ENCODE assay signal across 15 cellular contexts in genomic region chr3:128730521-128730920, GRCh38. TPM values are rescaled to one million over a fixed set of nuclear protein-coding genes. Genes with fewer than 3 reads are reported as not detected.
DNase-seq lines count a peak whose midpoint lies in the region; ATAC-seq and TF ChIP-seq lines count a peak whose summit lies in the region.
"Had no signal": no experiment of that assay in that cellular context is flagged by ENCODE, and none has a peak within 500 bp of the region (broad histone marks: within the 10 kb centered on the region; RNA-seq: fewer than 3 reads in every experiment).

No MANE protein-coding gene starts in this region.

- WGBS in heart right ventricle, 2 donors: 77 to 91% methylated on average over 2 of the region's 2 CpGs

- DNase-seq in heart right ventricle (no peak), Right ventricle myocardium inferior (ENCODE audit: missing footprints) (no peak), immature natural killer cell (no peak), NK-92 (lab: John Stamatoyannopoulos, UW; ENCODE audit: unreplicated experiment) (no peak), breast epithelium (ENCODE audit: low spot score in 2 of 2) (no peak)
- DNase-seq in activated T-helper 1 cell treated with anti-CD3 and anti-CD28 coated beads, Interleukin-12 subunit alpha, Interleukin-12 subunit beta, Interleukin-2, Interleukin-4 antibody, amounts not matched to agents 30 ng/mL and 10 ng/mL and 1 ng/mL, durations not matched to agents 14 hours and 24 hours and 36 hours (ENCODE audit: low spot score): no peak
- DNase-seq in stimulated activated naive CD8-positive, alpha-beta T cell treated with anti-CD3 and anti-CD28 coated beads, Interleukin-15, amount 100 ng/mL, for 72 hours: no peak
- DNase-seq: erythroblast; GDM1; MG63; NCI-H2107; NK-92 treated with Interleukin-12 subunit alpha and Interleukin-12 subunit beta, amount 100 ng/mL, for 24 hours; stimulated activated CD4-positive, alpha-beta T cell treated with anti-CD3 and anti-CD28 coated beads, Interleukin-4, amount 100 ng/mL, for 4 hours; stomach had no signal

- H3K27ac ChIP-seq in heart right ventricle: peak overlapping the region in 7 of 10 donors; percentile 2 to 77 (median 67)
- H3K27ac ChIP-seq in breast epithelium: peak overlapping the region in 1 of 2 donors; percentile 15

- H3K36me3 ChIP-seq in heart right ventricle: no peaks in the 10 kb centered on the region
- H3K36me3 ChIP-seq in breast epithelium: no peaks in the 10 kb centered on the region
- H3K36me3 ChIP-seq: stomach had no signal

- H3K4me1 Mint-ChIP-seq in activated T-helper 1 cell treated with anti-CD3 and anti-CD28 coated beads, Interleukin-12 subunit alpha, Interleukin-12 subunit beta, Interleukin-2, Interleukin-4 antibody, amounts not matched to agents 30 ng/mL and 10 ng/mL and 1 ng/mL, durations not matched to agents 14 hours and 24 hours and 36 hours (ENCODE audit: low read depth): peaks cover 81% of the 10 kb centered on the region
- H3K4me1 Mint-ChIP-seq in immature natural killer cell: peaks cover 91 to 92% of the 10 kb centered on the region in 2 donors
- peaks cover 91% of the 10 kb centered on the region for H3K4me1 Mint-ChIP-seq in stimulated activated naive CD8-positive, alpha-beta T cell treated with anti-CD3 and anti-CD28 coated beads, Interleukin-15, amount 100 ng/mL, for 72 hours

- H3K27me3 Mint-ChIP-seq in activated T-helper 1 cell treated with anti-CD3 and anti-CD28 coated beads, Interleukin-12 subunit alpha, Interleukin-12 subunit beta, Interleukin-2, Interleukin-4 antibody, amounts not matched to agents 30 ng/mL and 10 ng/mL and 1 ng/mL, durations not matched to agents 14 hours and 24 hours and 36 hours (ENCODE audit: insufficient read depth): no peaks in the 10 kb centered on the region
- peaks cover 2 to 10% (median 8%) of the 10 kb centered on the region in 3 donors for H3K27me3 Mint-ChIP-seq in immature natural killer cell (ENCODE audit: low read depth in 3 of 3)
- no peaks in the 10 kb centered on the region for H3K27me3 Mint-ChIP-seq in stimulated activated naive CD8-positive, alpha-beta T cell treated with anti-CD3 and anti-CD28 coated beads, Interleukin-15, amount 100 ng/mL, for 72 hours

- no peaks in the 10 kb centered on the region for H3K27me3 ChIP-seq in heart right ventricle
- H3K27me3 ChIP-seq in breast epithelium: no peaks in the 10 kb centered on the region
- H3K27me3 ChIP-seq: MG63, stomach had no signal

- H3K4me3 ChIP-seq in heart right ventricle (no peak overlapping the region), breast epithelium (peak overlapping the region in 1 of 3 donors; percentile 17)
- H3K4me3 ChIP-seq: MG63, stomach had no signal

- TF ChIP-seq CTCF in heart right ventricle (IDR thresholded peaks at IDR 0.05) (no peak), breast epithelium (IDR thresholded peaks at IDR 0.05) (no peak)

- H3K4me3 Mint-ChIP-seq in activated T-helper 1 cell treated with anti-CD3 and anti-CD28 coated beads, Interleukin-12 subunit alpha, Interleukin-12 subunit beta, Interleukin-2, Interleukin-4 antibody, amounts not matched to agents 30 ng/mL and 10 ng/mL and 1 ng/mL, durations not matched to agents 14 hours and 24 hours and 36 hours: no peak overlapping the region
- peak overlapping the region in 4 of 5 donors; percentile 12 to 57 (median 28) for H3K4me3 Mint-ChIP-seq in immature natural killer cell
- peak overlapping the region; percentile 67 to 76 for H3K4me3 Mint-ChIP-seq in stimulated activated naive CD8-positive, alpha-beta T cell treated with anti-CD3 and anti-CD28 coated beads, Interleukin-15, amount 100 ng/mL, for 72 hours

- no peak for ATAC-seq in heart right ventricle
- no peak for ATAC-seq in Right ventricle myocardium inferior
- no peak for ATAC-seq in stimulated activated naive CD8-positive, alpha-beta T cell treated with anti-CD3 and anti-CD28 coated beads, Interleukin-15, amount 100 ng/mL, for 72 hours
- ATAC-seq in HG03025 (IDR thresholded peaks at IDR 0.05; ENCODE audit: low FRiP score, unreplicated experiment): no peak

- intact Hi-C loops in heart right ventricle (cut with DNase I) (loop anchor here in 2 of 10 donors (5.0 kb wide), 2 partner anchors 47 to 62 kb away; no protein-coding TSS in a partner anchor), Right ventricle myocardium inferior (cut with DNase I) (loop anchor here (5.0 kb wide), 1 partner anchor 37 kb away; no protein-coding TSS in a partner anchor), breast epithelium (cut with DNase I; ENCODE audit: low total_unique reads) (no loop called here)
- intact Hi-C loops in activated T-helper 1 cell treated with anti-CD3 and anti-CD28 coated beads, Interleukin-12 subunit alpha, Interleukin-12 subunit beta, Interleukin-2, Interleukin-4 antibody, amounts not matched to agents 30 ng/mL and 10 ng/mL and 1 ng/mL, durations not matched to agents 14 hours and 24 hours and 36 hours (cut with micrococcal nuclease): loop anchor here (1.0 kb wide), 3 partner anchors 58 to 74 kb away; no protein-coding TSS in a partner anchor

- TF ChIP-seq POLR2A in breast epithelium (IDR thresholded peaks at IDR 0.05): no peak

- H3K9me3 Mint-ChIP-seq in activated T-helper 1 cell treated with anti-CD3 and anti-CD28 coated beads, Interleukin-12 subunit alpha, Interleukin-12 subunit beta, Interleukin-2, Interleukin-4 antibody, amounts not matched to agents 30 ng/mL and 10 ng/mL and 1 ng/mL, durations not matched to agents 14 hours and 24 hours and 36 hours: no peaks in the 10 kb centered on the region
- no peaks in the 10 kb centered on the region for H3K9me3 Mint-ChIP-seq in immature natural killer cell
- H3K9me3 Mint-ChIP-seq in stimulated activated naive CD8-positive, alpha-beta T cell treated with anti-CD3 and anti-CD28 coated beads, Interleukin-15, amount 100 ng/mL, for 72 hours: no peaks in the 10 kb centered on the region

- peaks cover 30% of the 10 kb centered on the region for H3K36me3 Mint-ChIP-seq in activated T-helper 1 cell treated with anti-CD3 and anti-CD28 coated beads, Interleukin-12 subunit alpha, Interleukin-12 subunit beta, Interleukin-2, Interleukin-4 antibody, amounts not matched to agents 30 ng/mL and 10 ng/mL and 1 ng/mL, durations not matched to agents 14 hours and 24 hours and 36 hours (ENCODE audit: low read depth)
- H3K36me3 Mint-ChIP-seq in immature natural killer cell: no peaks in the 10 kb centered on the region

- peak overlapping the region; percentile 21 for H3K27ac Mint-ChIP-seq in activated T-helper 1 cell treated with anti-CD3 and anti-CD28 coated beads, Interleukin-12 subunit alpha, Interleukin-12 subunit beta, Interleukin-2, Interleukin-4 antibody, amounts not matched to agents 30 ng/mL and 10 ng/mL and 1 ng/mL, durations not matched to agents 14 hours and 24 hours and 36 hours
- peak overlapping the region in 4 of 6 donors; percentile 11 to 48 (median 47) for H3K27ac Mint-ChIP-seq in immature natural killer cell
- peak overlapping the region; percentile 85 to 90 for H3K27ac Mint-ChIP-seq in stimulated activated naive CD8-positive, alpha-beta T cell treated with anti-CD3 and anti-CD28 coated beads, Interleukin-15, amount 100 ng/mL, for 72 hours

- H3K4me1 ChIP-seq in heart right ventricle (peaks cover 17 to 91% (median 85%) of the 10 kb centered on the region in 9 donors), breast epithelium (peaks cover 6 to 13% of the 10 kb centered on the region in 2 donors)

- H3K9me3 ChIP-seq in heart right ventricle (no peaks in the 10 kb centered on the region), breast epithelium (no peaks in the 10 kb centered on the region)
- H3K9me3 ChIP-seq: stomach had no signal

RNA-seq across cellular contexts. Expression of gene RAB7A, which starts 4.5 kb away (rescaled TPM):
- 100 to 1,000 TPM; 234 to 348 (median 310) TPM for total RNA-seq in heart right ventricle
- 100 to 1,000 TPM; 161 to 173 TPM for polyA plus RNA-seq in heart right ventricle
- 242 TPM for total RNA-seq in Right ventricle myocardium inferior
- total RNA-seq in activated T-helper 1 cell treated with anti-CD3 and anti-CD28 coated beads, Interleukin-12 subunit alpha, Interleukin-12 subunit beta, Interleukin-2, Interleukin-4 antibody, amounts not matched to agents 30 ng/mL and 10 ng/mL and 1 ng/mL, durations not matched to agents 14 hours and 24 hours and 36 hours: 318 and 329 TPM in 2 replicates
- 100 to 1,000 TPM; 201 to 313 (median 244) TPM for polyA plus RNA-seq in immature natural killer cell
- total RNA-seq in breast epithelium: 100 to 1,000 TPM; 105 to 114 (median 110) TPM

Comparison
In these comparisons a context has a peak if more than half of its experiments do, and no peak if none do; other contexts are left out.
1. H3K27ac Mint-ChIP-seq: peak in every context shown above with its lines; median percentile 88 in stimulated activated naive CD8-positive, alpha-beta T cell treated with anti-CD3 and anti-CD28 coated beads, Interleukin-15, amount 100 ng/mL, for 72 hours; 47 in immature natural killer cell; 21 in activated T-helper 1 cell treated with anti-CD3 and anti-CD28 coated beads, Interleukin-12 subunit alpha, Interleukin-12 subunit beta, Interleukin-2, Interleukin-4 antibody, amounts not matched to agents 30 ng/mL and 10 ng/mL and 1 ng/mL, durations not matched to agents 14 hours and 24 hours and 36 hours.